ENCODE assay signal across 9 cellular contexts in the genomic region with DNA sequence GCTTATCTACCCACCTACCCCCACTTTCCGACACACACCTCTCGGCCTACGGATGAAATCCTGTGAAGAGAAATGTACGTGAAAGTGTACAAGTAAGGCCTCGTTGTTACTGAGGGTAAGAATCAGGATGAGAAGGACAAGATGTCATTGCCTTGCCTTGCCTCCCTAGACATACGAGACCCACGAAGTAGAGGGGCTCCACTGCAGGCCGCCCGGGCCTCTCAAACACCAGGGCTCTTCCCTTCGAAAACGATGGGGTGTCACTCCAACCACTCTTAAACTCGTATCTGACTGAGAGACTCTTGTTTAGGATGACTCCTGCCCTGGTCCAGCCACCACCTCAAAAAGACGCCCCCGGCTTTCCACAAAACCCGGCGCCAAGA. TPM values are rescaled to one million over a fixed set of nuclear protein-coding genes. Genes with fewer than 3 reads are reported as not detected.
A peak's percentile ranks its signal among the peaks of the same experiment; 100 is the strongest.
DNase-seq lines count a peak whose midpoint lies in the region; ATAC-seq and TF ChIP-seq lines count a peak whose summit lies in the region.
"Had no signal": no experiment of that assay in that cellular context is flagged by ENCODE, and none has a peak within 500 bp of the region (broad histone marks: within the 10 kb centered on the region; RNA-seq: fewer than 3 reads in every experiment).

No MANE protein-coding gene starts in this region.

- intact Hi-C loops in left ventricle myocardium inferior (cut with micrococcal nuclease) = no loop called here

- H3K27ac ChIP-seq in left ventricle myocardium inferior (replicated peaks) (peak overlapping the region; percentile 64), skeletal muscle tissue (ENCODE audit: low read depth, low read length) (no peak overlapping the region)

- peak overlapping the region; percentile 99 for H3K27ac Mint-ChIP-seq in T-helper 2 cell treated with Interferon-gamma antibody and Interleukin-4, amounts not matched to agents 5 μg/mL and 100 μg/mL, for 36 hours

- H3K36me3 Mint-ChIP-seq in T-helper 2 cell treated with Interferon-gamma antibody and Interleukin-4, amounts not matched to agents 5 μg/mL and 100 μg/mL, for 36 hours (ENCODE audit: low read depth) = peaks cover 29% of the 10 kb centered on the region

- H3K9me3 ChIP-seq in left ventricle myocardium inferior (replicated peaks) (no peaks in the 10 kb centered on the region), skeletal muscle tissue (ENCODE audit: control insufficient read depth in 3 of 3, low read length in 3 of 3) (no peaks in the 10 kb centered on the region)

- H3K4me3 ChIP-seq in left ventricle myocardium inferior = peak overlapping the region; percentile 84
- H3K4me3 ChIP-seq in skeletal muscle tissue (ENCODE audit: low read length in 3 of 3) = peak overlapping the region; percentile 72 to 91 (median 83)

- H3K4me1 ChIP-seq in left ventricle myocardium inferior = peaks cover 11% of the 10 kb centered on the region
- H3K4me1 ChIP-seq in skeletal muscle tissue (ENCODE audit: control insufficient read depth in 3 of 3, insufficient read depth in 3 of 3, low read length in 3 of 3) = peaks cover 3 to 6% (median 6%) of the 10 kb centered on the region in 3 donors

- H3K9ac ChIP-seq in skeletal muscle tissue (ENCODE audit: low read depth in 1 of 3, low read length in 3 of 3) = peak overlapping the region; percentile 61 to 77 (median 71)

- H3K27me3 Mint-ChIP-seq in T-helper 2 cell treated with Interferon-gamma antibody and Interleukin-4, amounts not matched to agents 5 μg/mL and 100 μg/mL, for 36 hours (ENCODE audit: low read depth) = no peaks in the 10 kb centered on the region

- H3K36me3 ChIP-seq in left ventricle myocardium inferior (no peaks in the 10 kb centered on the region), skeletal muscle tissue (ENCODE audit: control insufficient read depth in 3 of 3, insufficient read depth in 3 of 3, low read length in 3 of 3) (no peaks in the 10 kb centered on the region)

- DNase-seq in NCI-H2227 (lab: John Stamatoyannopoulos, UW; ENCODE audit: unreplicated experiment) (peak; percentile 17), NCI-H2227 treated with DMSO at 0.1 percent for 48 hours (lab: John Stamatoyannopoulos, UW) (no peak), left ventricle myocardium inferior (no peak), DMS153 treated with DMSO at 0.1 percent for 48 hours (lab: John Stamatoyannopoulos, UW; ENCODE audit: unreplicated experiment) (no peak)
- DNase-seq in T-helper 2 cell treated with Interferon-gamma antibody and Interleukin-4, amounts not matched to agents 5 μg/mL and 100 μg/mL, for 36 hours (ENCODE audit: low spot score) = no peak

- H3K27me3 ChIP-seq in left ventricle myocardium inferior (ENCODE audit: low read depth) = no peaks in the 10 kb centered on the region
- H3K27me3 ChIP-seq in skeletal muscle tissue (ENCODE audit: control insufficient read depth in 3 of 3, insufficient read depth in 3 of 3, low read length in 3 of 3) = no peaks in the 10 kb centered on the region

- H3K9me3 Mint-ChIP-seq in T-helper 2 cell treated with Interferon-gamma antibody and Interleukin-4, amounts not matched to agents 5 μg/mL and 100 μg/mL, for 36 hours = peaks cover 2% of the 10 kb centered on the region

- peak overlapping the region; percentile 96 for H3K4me3 Mint-ChIP-seq in T-helper 2 cell treated with Interferon-gamma antibody and Interleukin-4, amounts not matched to agents 5 μg/mL and 100 μg/mL, for 36 hours

- TF ChIP-seq CTCF in left ventricle myocardium inferior (IDR thresholded peaks at IDR 0.05; ENCODE audit: borderline replicate concordance) = no peak

- peak; percentile 5 for ATAC-seq in HG03039 (IDR thresholded peaks at IDR 0.05; ENCODE audit: unreplicated experiment)
- no peak for ATAC-seq in GM18520 (IDR thresholded peaks at IDR 0.05; ENCODE audit: unreplicated experiment)

- H3K4me1 Mint-ChIP-seq in T-helper 2 cell treated with Interferon-gamma antibody and Interleukin-4, amounts not matched to agents 5 μg/mL and 100 μg/mL, for 36 hours (ENCODE audit: low read depth) = peaks cover 27% of the 10 kb centered on the region

RNA-seq across cellular contexts. Expression of gene RACGAP1, which starts 0.5 kb away (rescaled TPM):
- 5.4 TPM for total RNA-seq in left ventricle myocardium inferior
- total RNA-seq in skeletal muscle tissue = 23.5 TPM

RNA-seq across cellular contexts. Expression of gene ASIC1, which starts 32.6 kb away (rescaled TPM):
- 0.96 TPM for total RNA-seq in left ventricle myocardium inferior
- total RNA-seq in skeletal muscle tissue = 2.6 TPM

RNA-seq across cellular contexts. Expression of gene AQP6, which starts 52.0 kb away (rescaled TPM):
- total RNA-seq in left ventricle myocardium inferior (not detected), skeletal muscle tissue (0.52 TPM)
- total RNA-seq: dermis microvascular lymphatic vessel endothelial cell had no signal
